10 cellular contexts compared by ENCODE assay signal in genomic region chr2:8457620-8458255, GRCh38.
DNase-seq lines count a peak whose midpoint lies in the region; ATAC-seq, FAIRE-seq and TF ChIP-seq lines count a peak whose summit lies in the region.
"Had no signal": no experiment of that assay in that cellular context is flagged by ENCODE, and none has a peak within 500 bp of the region (broad histone marks: within the 10 kb centered on the region; RNA-seq: fewer than 3 reads in every experiment).

No MANE protein-coding gene starts in this region.

- TF ChIP-seq EP300 in suprapubic skin (IDR thresholded peaks at IDR 0.05), result no peak

- TF ChIP-seq POLR2A in suprapubic skin (IDR thresholded peaks at IDR 0.05) (no peak), GM12891 (IDR thresholded peaks at IDR 0.05; ENCODE audit: low read depth, low read length) (no peak)

- no peak for FAIRE-seq in GM12891 (lab: Jason Lieb, UNC)
- FAIRE-seq: GM18507 had no signal

- peak overlapping the region; percentile 80 for H3K27ac Mint-ChIP-seq in activated CD8-positive, alpha-beta memory T cell treated with anti-CD3 and anti-CD28 coated beads, Interleukin-2, amount 10 ng/mL, durations not matched to agents 7 days and 5 days

- H3K27ac ChIP-seq in OCI-LY1 (ENCODE audit: low read depth, low read length, poor library complexity, severe bottlenecking) (no peak overlapping the region), suprapubic skin (no peak overlapping the region), caudate nucleus (ENCODE audit: low read depth, low read length) (no peak overlapping the region)

- no peaks in the 10 kb centered on the region for H3K79me2 ChIP-seq in OCI-LY1 (ENCODE audit: insufficient read depth, low read length)

- H3K9me2 ChIP-seq in OCI-LY1 (ENCODE audit: low read depth, low read length), result no peaks in the 10 kb centered on the region

- H3F3A ChIP-seq in OCI-LY1 (ENCODE audit: insufficient read depth, low read length), result no peaks in the 10 kb centered on the region

- H3K4me1 ChIP-seq in OCI-LY1 (ENCODE audit: insufficient read depth, low read length, severe bottlenecking), result peaks cover 20% of the 10 kb centered on the region
- peaks cover 23% of the 10 kb centered on the region for H3K4me1 ChIP-seq in suprapubic skin

- H3K36me3 ChIP-seq in OCI-LY1 (ENCODE audit: insufficient read depth, low read length), result peaks cover 14% of the 10 kb centered on the region; the same call in 1 of the 2 replicates
- H3K36me3 ChIP-seq in suprapubic skin, result no peaks in the 10 kb centered on the region

- H3K27me3 ChIP-seq in OCI-LY1 (ENCODE audit: insufficient read depth, low read length) (peaks cover 5% of the 10 kb centered on the region; the same call in 1 of the 2 replicates), suprapubic skin (peaks cover 10% of the 10 kb centered on the region)

- H3K4me3 Mint-ChIP-seq in activated CD8-positive, alpha-beta memory T cell treated with anti-CD3 and anti-CD28 coated beads, Interleukin-2, amount 10 ng/mL, durations not matched to agents 7 days and 5 days, result peak overlapping the region; percentile 75

- ATAC-seq in activated CD8-positive, alpha-beta memory T cell treated with anti-CD3 and anti-CD28 coated beads, Interleukin-2, amount 10 ng/mL, durations not matched to agents 7 days and 5 days, result peak; percentile 48
- no peak for ATAC-seq in HG02884 (IDR thresholded peaks at IDR 0.05; ENCODE audit: unreplicated experiment)

- H3K9me3 ChIP-seq in OCI-LY1 (ENCODE audit: low read length), result no peaks in the 10 kb centered on the region
- H3K9me3 ChIP-seq in suprapubic skin, result no peaks in the 10 kb centered on the region

- H3K4me3 ChIP-seq in OCI-LY1 (ENCODE audit: low read depth, low read length, poor library complexity, severe bottlenecking) (peak overlapping the region; percentile 49), epithelial cell of proximal tubule (ENCODE audit: low read depth, low read length) (peak overlapping the region; percentile 13), suprapubic skin (peak overlapping the region; percentile 35)

- no peaks in the 10 kb centered on the region for H3K27me3 Mint-ChIP-seq in activated CD8-positive, alpha-beta memory T cell treated with anti-CD3 and anti-CD28 coated beads, Interleukin-2, amount 10 ng/mL, durations not matched to agents 7 days and 5 days

- H2AFZ ChIP-seq in OCI-LY1 (ENCODE audit: low read length), result no peak overlapping the region

- peaks cover 63% of the 10 kb centered on the region for H3K4me1 Mint-ChIP-seq in activated CD8-positive, alpha-beta memory T cell treated with anti-CD3 and anti-CD28 coated beads, Interleukin-2, amount 10 ng/mL, durations not matched to agents 7 days and 5 days

- H3K36me3 Mint-ChIP-seq in activated CD8-positive, alpha-beta memory T cell treated with anti-CD3 and anti-CD28 coated beads, Interleukin-2, amount 10 ng/mL, durations not matched to agents 7 days and 5 days, result peaks cover 7% of the 10 kb centered on the region

- H3K4me2 ChIP-seq in OCI-LY1 (ENCODE audit: low read length), result peak overlapping the region; percentile 68

- CTCF ChIA-PET in activated CD8-positive, alpha-beta memory T cell treated with anti-CD3 and anti-CD28 coated beads, Interleukin-2, amount 10 ng/mL, durations not matched to agents 7 days and 5 days (lab: Charles Lee), result interaction anchor here (1.1 kb wide), 1 partner anchor 16 kb away, joined by 3 read pairs; no protein-coding TSS in a partner anchor

- peak; percentile 75 for DNase-seq in activated CD8-positive, alpha-beta memory T cell treated with anti-CD3 and anti-CD28 coated beads, Interleukin-2, amount 10 ng/mL, durations not matched to agents 7 days and 5 days
- no peak for DNase-seq in activated CD8-positive, alpha-beta memory T cell treated with anti-CD3 and anti-CD28 coated beads, Interleukin-2, amount 50 U/mL, for 4 hours
- no peak for DNase-seq in epithelial cell of proximal tubule (ENCODE audit: low read depth)
- peak in 1 of 2 donors; percentile 54 for DNase-seq in suprapubic skin (ENCODE audit: low spot score in 2 of 2)
- no peak for DNase-seq in caudate nucleus (lab: John Stamatoyannopoulos, UW)
- no peak for DNase-seq in GM12891 (ENCODE audit: insufficient read length, low spot score)
- DNase-seq: KG1 had no signal

- no peaks in the 10 kb centered on the region for H4K20me1 ChIP-seq in OCI-LY1 (ENCODE audit: insufficient read depth, low read length)

- H3K9me3 Mint-ChIP-seq in activated CD8-positive, alpha-beta memory T cell treated with anti-CD3 and anti-CD28 coated beads, Interleukin-2, amount 10 ng/mL, durations not matched to agents 7 days and 5 days (ENCODE audit: low read depth), result no peaks in the 10 kb centered on the region

- no peak overlapping the region for H3K9ac ChIP-seq in OCI-LY1 (ENCODE audit: low read length)

- WGBS in suprapubic skin, result 51% methylated on average over 18 of the region's 18 CpGs

- no peak for TF ChIP-seq CTCF in OCI-LY1 (IDR thresholded peaks at IDR 0.05; ENCODE audit: low read length)
- no peak for TF ChIP-seq CTCF in epithelial cell of proximal tubule (conservative IDR thresholded peaks at IDR 0.05; ENCODE audit: low read depth, low read length)
- no peak for TF ChIP-seq CTCF in suprapubic skin (IDR thresholded peaks at IDR 0.05)

TF ChIP-seq in GM12891, 5 proteins besides CTCF, POLR2A, EP300 and RAD21:
- TF ChIP-seq POU2F2 (IDR thresholded peaks at IDR 0.05; ENCODE audit: low read depth, low read length) (no peak), PAX5 (IDR thresholded peaks at IDR 0.05; ENCODE audit: insufficient read depth, low read length, severe bottlenecking) (no peak), SPI1 (IDR thresholded peaks at IDR 0.05; ENCODE audit: low read depth, low read length) (no peak), POLR2AphosphoS5 (IDR thresholded peaks at IDR 0.05; ENCODE audit: low read depth, low read length) (no peak), TAF1 (IDR thresholded peaks at IDR 0.05; ENCODE audit: low read depth, low read length) (no peak)
